Comparison of ENCODE assay signal across 1 cellular context in genomic region chr15:77858677-77859490, GRCh38.
TF ChIP-seq lines count a peak whose summit lies in the region.

No MANE protein-coding gene starts in this region.

TF ChIP-seq in GM12878, 131 proteins besides CTCF, POLR2A, EP300 and RAD21 (continued from another document):
- TF ChIP-seq ZNF592 (IDR thresholded peaks at IDR 0.05) (no peak), KLF5 (IDR thresholded peaks at IDR 0.05; ENCODE audit: partially characterized antibody) (no peak), ATF7 (IDR thresholded peaks at IDR 0.05; ENCODE audit: low read depth) (no peak), SMAD1 (IDR thresholded peaks at IDR 0.05; ENCODE audit: low read depth, partially characterized antibody) (no peak), EGR1 (IDR thresholded peaks at IDR 0.05; ENCODE audit: borderline replicate concordance in 1 of 2, low read depth in 2 of 2, low read length in 2 of 2) (no peak), NFIC (IDR thresholded peaks at IDR 0.05; ENCODE audit: low read depth, low read length) (no peak), NBN (IDR thresholded peaks at IDR 0.05) (no peak), PRDM15 (CRISPR knock-in tag; IDR thresholded peaks at IDR 0.05) (no peak), CBFB (IDR thresholded peaks at IDR 0.05; ENCODE audit: low read depth) (no peak), USF2 (IDR thresholded peaks at IDR 0.05; ENCODE audit: borderline replicate concordance, low read depth, low read length) (no peak), CHD1 (IDR thresholded peaks at IDR 0.05; ENCODE audit: low read depth, low read length) (no peak), FOXK2 (IDR thresholded peaks at IDR 0.05) (no peak), RBBP5 (conservative IDR thresholded peaks at IDR 0.05) (no peak)
